In the genomic region with DNA sequence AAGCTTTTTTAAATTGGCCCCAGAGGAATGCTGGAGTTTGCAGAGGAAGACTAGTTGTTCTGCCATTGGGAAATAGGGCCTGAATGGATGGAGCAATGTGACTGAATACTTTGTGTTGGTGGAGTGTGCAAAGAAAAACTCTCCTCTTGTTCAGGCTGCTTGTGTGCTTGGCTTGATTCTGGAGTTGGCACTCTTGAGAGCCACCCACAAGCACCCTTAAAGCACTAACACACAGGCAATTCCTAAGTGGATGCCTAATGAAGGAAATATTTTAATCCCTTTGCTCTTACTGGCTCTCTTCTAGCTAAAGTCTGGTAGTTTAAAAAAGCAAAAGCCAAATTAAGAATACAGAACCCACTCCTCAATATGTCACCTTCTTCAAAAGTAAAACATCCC, we compare ENCODE assay signal across 16 cellular contexts.
A peak's percentile ranks its signal among the peaks of the same experiment; 100 is the strongest.
DNase-seq lines count a peak whose midpoint lies in the region; ATAC-seq and TF ChIP-seq lines count a peak whose summit lies in the region.
"Had no signal": no experiment of that assay in that cellular context is flagged by ENCODE, and none has a peak within 500 bp of the region (broad histone marks: within the 10 kb centered on the region; RNA-seq: fewer than 3 reads in every experiment).

No MANE protein-coding gene starts in this region.

- peaks cover 7 to 20% of the 10 kb centered on the region in 2 donors for H3K4me1 ChIP-seq in lung (ENCODE audit: control insufficient read depth in 2 of 2, insufficient read depth in 2 of 2, low read length in 2 of 2)
- H3K4me1 ChIP-seq in suprapubic skin: peaks cover 50% of the 10 kb centered on the region

- peak; percentile 46 for ATAC-seq in lung (ENCODE audit: insufficient read depth, low FRiP score)
- ATAC-seq in natural killer cell: no peak
- ATAC-seq: CD8-positive, alpha-beta T cell had no signal

- H3K27ac ChIP-seq in coronary artery (peak overlapping the region; percentile 70 to 92), lung (ENCODE audit: low read depth in 1 of 2, low read length in 1 of 2) (peak overlapping the region in 1 of 2 donors; percentile 64), suprapubic skin (peak overlapping the region; percentile 85)

- H3K4me1 Mint-ChIP-seq in natural killer cell: no peaks in the 10 kb centered on the region
- H3K4me1 Mint-ChIP-seq: memory B cell had no signal

- H3K9me3 ChIP-seq in lung (ENCODE audit: control insufficient read depth in 2 of 2, insufficient read depth in 1 of 2, low read length in 1 of 2) (no peaks in the 10 kb centered on the region), suprapubic skin (no peaks in the 10 kb centered on the region)

- H3K36me3 Mint-ChIP-seq in natural killer cell: no peaks in the 10 kb centered on the region
- H3K36me3 Mint-ChIP-seq: activated CD4-positive, alpha-beta memory T cell treated with anti-CD3 and anti-CD28 coated beads for 36 hours; CD8-positive, alpha-beta T cell; memory B cell had no signal

- TF ChIP-seq CTCF in coronary artery (IDR thresholded peaks at IDR 0.05) (no peak), lung (IDR thresholded peaks at IDR 0.05; ENCODE audit: control extremely low read depth, extremely low read depth) (no peak), suprapubic skin (IDR thresholded peaks at IDR 0.05) (no peak), natural killer cell (IDR thresholded peaks at IDR 0.05) (no peak)

- no peak overlapping the region for H3K4me3 Mint-ChIP-seq in natural killer cell
- H3K4me3 Mint-ChIP-seq: activated CD4-positive, alpha-beta memory T cell treated with anti-CD3 and anti-CD28 coated beads for 36 hours; CD8-positive, alpha-beta T cell; memory B cell had no signal

- DNase-seq in HCEC 1CT: peak; percentile 47
- DNase-seq in coronary artery (ENCODE audit: low spot score): no peak
- peak; percentile 54 for DNase-seq in lung (ENCODE audit: low spot score)
- DNase-seq in suprapubic skin (ENCODE audit: low spot score in 2 of 2): no peak
- DNase-seq in NCI-H226: no peak
- no peak for DNase-seq in natural killer cell
- no peak for DNase-seq in NCI-H1048 (lab: John Stamatoyannopoulos, UW)
- no peak for DNase-seq in activated CD4-positive, alpha-beta T cell treated with anti-CD3 and anti-CD28 coated beads for 4 hours
- DNase-seq: activated CD4-positive, alpha-beta memory T cell treated with anti-CD3 and anti-CD28 coated beads for 36 hours; activated gamma-delta T cell; CD8-positive, alpha-beta T cell; H7; NCI-H1436; retina; T-helper 2 cell had no signal

- intact Hi-C loops in natural killer cell (cut with micrococcal nuclease): no loop called here

- H3K27me3 Mint-ChIP-seq in natural killer cell (ENCODE audit: low read depth in 2 of 2): peaks cover 0 to 12% of the 10 kb centered on the region in 2 donors

- no peak overlapping the region for H3K4me3 ChIP-seq in coronary artery
- no peak overlapping the region for H3K4me3 ChIP-seq in lung
- no peak overlapping the region for H3K4me3 ChIP-seq in suprapubic skin

- H3K27me3 ChIP-seq in lung (ENCODE audit: control insufficient read depth, insufficient read depth) (no peaks in the 10 kb centered on the region), suprapubic skin (no peaks in the 10 kb centered on the region)

- TF ChIP-seq EP300 in suprapubic skin (IDR thresholded peaks at IDR 0.05): no peak

- TF ChIP-seq POLR2A in suprapubic skin (IDR thresholded peaks at IDR 0.05): no peak

- H3K36me3 ChIP-seq in lung (ENCODE audit: control insufficient read depth in 2 of 2, insufficient read depth in 2 of 2, low read length in 2 of 2) (no peaks in the 10 kb centered on the region), suprapubic skin (no peaks in the 10 kb centered on the region)

- no peaks in the 10 kb centered on the region for H3K9me3 Mint-ChIP-seq in natural killer cell
- H3K9me3 Mint-ChIP-seq: activated CD4-positive, alpha-beta memory T cell treated with anti-CD3 and anti-CD28 coated beads for 36 hours; CD8-positive, alpha-beta T cell; memory B cell had no signal

- no peak overlapping the region for H3K27ac Mint-ChIP-seq in natural killer cell
- H3K27ac Mint-ChIP-seq: activated CD4-positive, alpha-beta memory T cell treated with anti-CD3 and anti-CD28 coated beads for 36 hours; CD8-positive, alpha-beta T cell; memory B cell had no signal

Comparison
In these comparisons a context has a peak if more than half of its experiments do, and no peak if none do; other contexts are left out.
1. DNase-seq: peak in HCEC 1CT (single experiment) and lung (single experiment); none in coronary artery (single experiment), suprapubic skin (0 of 2), NCI-H226 (single experiment), natural killer cell (single experiment), NCI-H1048 (single experiment) and activated CD4-positive, alpha-beta T cell treated with anti-CD3 and anti-CD28 coated beads for 4 hours (0 of 2).